In genomic region chr12:57874166-57875108, GRCh38 we compare ENCODE assay signal across 1 cellular context.
TF ChIP-seq lines count a peak whose summit lies in the region.

No MANE protein-coding gene starts in this region.

TF ChIP-seq in HepG2, 621 proteins besides CTCF, POLR2A, EP300 and RAD21:
- TF ChIP-seq, protein P1, sequence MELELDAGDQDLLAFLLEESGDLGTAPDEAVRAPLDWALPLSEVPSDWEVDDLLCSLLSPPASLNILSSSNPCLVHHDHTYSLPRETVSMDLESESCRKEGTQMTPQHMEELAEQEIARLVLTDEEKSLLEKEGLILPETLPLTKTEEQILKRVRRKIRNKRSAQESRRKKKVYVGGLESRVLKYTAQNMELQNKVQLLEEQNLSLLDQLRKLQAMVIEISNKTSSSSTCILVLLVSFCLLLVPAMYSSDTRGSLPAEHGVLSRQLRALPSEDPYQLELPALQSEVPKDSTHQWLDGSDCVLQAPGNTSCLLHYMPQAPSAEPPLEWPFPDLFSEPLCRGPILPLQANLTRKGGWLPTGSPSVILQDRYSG (CRISPR knock-in tag; IDR thresholded peaks at IDR 0.05) = no peak
- TF ChIP-seq BORCS8-MEF2B (CRISPR knock-in tag; IDR thresholded peaks at IDR 0.05) (no peak), TEAD2 (CRISPR knock-in tag; IDR thresholded peaks at IDR 0.05) (no peak), RFX3 (CRISPR knock-in tag; IDR thresholded peaks at IDR 0.05) (no peak), ZNF263 (CRISPR knock-in tag; IDR thresholded peaks at IDR 0.05) (0 out of 2 replicates have a peak, but pooled peaks have one; percentile 57), CENPX (CRISPR knock-in tag; IDR thresholded peaks at IDR 0.05) (no peak)
- TF ChIP-seq, protein P2, sequence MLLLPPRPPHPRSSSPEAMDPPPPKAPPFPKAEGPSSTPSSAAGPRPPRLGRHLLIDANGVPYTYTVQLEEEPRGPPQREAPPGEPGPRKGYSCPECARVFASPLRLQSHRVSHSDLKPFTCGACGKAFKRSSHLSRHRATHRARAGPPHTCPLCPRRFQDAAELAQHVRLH (CRISPR knock-in tag; IDR thresholded peaks at IDR 0.05; ENCODE audit: borderline replicate concordance, low read depth) = no peak
TF ChIP-seq in HepG2: peak in this region for 1.
